Comparison of ENCODE assay signal across 8 cellular contexts in genomic region chr10:109274681-109275080, GRCh38.
"Had no signal": no experiment of that assay in that cellular context is flagged by ENCODE, and none has a peak within 500 bp of the region (broad histone marks: within the 10 kb centered on the region; RNA-seq: fewer than 3 reads in every experiment).

No MANE protein-coding gene starts in this region.

- H3K9ac ChIP-seq: GM23248 had no signal

- ATAC-seq: HCT116, K562 had no signal

- DNase-seq: GM23248, HFFc6, IMR-90, KG1 had no signal

- H3K36me3 ChIP-seq: HAP-1 had no signal

- H3K4me1 ChIP-seq: HAP-1 had no signal

- H2AFZ ChIP-seq: GM23248 had no signal

- H3K9me3 ChIP-seq: HAP-1 had no signal

- H3K4me3 Mint-ChIP-seq: HFFc6 had no signal

- H3K27ac ChIP-seq: GM23248, HL-60 had no signal

- H3K27ac Mint-ChIP-seq: HFFc6 had no signal

- H3K4me3 ChIP-seq: GM23248, HAP-1, K562 had no signal

- H3K9me3 Mint-ChIP-seq: HFFc6 had no signal
